In genomic region chr22:48080304-48081165, GRCh38 we compare ENCODE assay signal across 1 cellular context.
TF ChIP-seq lines count a peak whose summit lies in the region.

No MANE protein-coding gene starts in this region.

TF ChIP-seq in K562, 482 proteins besides CTCF, POLR2A, EP300 and RAD21:
- TF ChIP-seq ZNF318 (IDR thresholded peaks at IDR 0.05; ENCODE audit: borderline replicate concordance in 1 of 2, low read depth in 1 of 2) (no peak), HMGXB4 (CRISPR knock-in tag; IDR thresholded peaks at IDR 0.05) (no peak), ZNF740 (CRISPR knock-in tag; IDR thresholded peaks at IDR 0.05) (no peak), ZNF740 (tag; IDR thresholded peaks at IDR 0.05) (no peak), ZBTB1 (CRISPR knock-in tag; IDR thresholded peaks at IDR 0.05; ENCODE audit: borderline replicate concordance, low read depth) (peak; percentile 58; the same call in 1 of the 2 replicates)
